19 cellular contexts compared by ENCODE assay signal in genomic region chr18:45046226-45046625, GRCh38.
"Had no signal": no experiment of that assay in that cellular context is flagged by ENCODE, and none has a peak within 500 bp of the region (broad histone marks: within the 10 kb centered on the region; RNA-seq: fewer than 3 reads in every experiment).

No MANE protein-coding gene starts in this region.

- H3K27me3 Mint-ChIP-seq: activated naive CD4-positive, alpha-beta T cell treated with anti-CD3 and anti-CD28 coated beads, Interleukin-2, amount 10 ng/mL, durations not matched to agents 7 days and 5 days; naive thymus-derived CD4-positive, alpha-beta T cell had no signal

- H3K27ac Mint-ChIP-seq: activated naive CD4-positive, alpha-beta T cell treated with anti-CD3 and anti-CD28 coated beads, Interleukin-2, amount 10 ng/mL, durations not matched to agents 7 days and 5 days; immature natural killer cell; naive thymus-derived CD4-positive, alpha-beta T cell had no signal

- ATAC-seq: mucosa of descending colon; naive thymus-derived CD4-positive, alpha-beta T cell; right cardiac atrium had no signal

- H3K4me1 Mint-ChIP-seq: activated naive CD4-positive, alpha-beta T cell treated with anti-CD3 and anti-CD28 coated beads, Interleukin-2, amount 10 ng/mL, durations not matched to agents 7 days and 5 days; immature natural killer cell; naive thymus-derived CD4-positive, alpha-beta T cell had no signal

- H3K4me3 Mint-ChIP-seq: activated naive CD4-positive, alpha-beta T cell treated with anti-CD3 and anti-CD28 coated beads, Interleukin-2, amount 10 ng/mL, durations not matched to agents 7 days and 5 days; immature natural killer cell; naive thymus-derived CD4-positive, alpha-beta T cell had no signal

- H3K9me3 Mint-ChIP-seq: activated naive CD4-positive, alpha-beta T cell treated with anti-CD3 and anti-CD28 coated beads, Interleukin-2, amount 10 ng/mL, durations not matched to agents 7 days and 5 days had no signal

- DNase-seq: activated CD4-positive, alpha-beta T cell treated with anti-CD3 and anti-CD28 coated beads for 1 hour; activated CD8-positive, alpha-beta memory T cell treated with anti-CD3 and anti-CD28 coated beads for 24 hours; activated CD8-positive, alpha-beta memory T cell treated with anti-CD3 and anti-CD28 coated beads, Interleukin-2, amount 50 U/mL, for 48 hours; activated effector memory CD4-positive, alpha-beta T cell treated with Interleukin-2 at 50 U/mL for 16 hours; activated naive CD4-positive, alpha-beta T cell treated with anti-CD3 and anti-CD28 coated beads, Interleukin-2, amount 10 ng/mL, durations not matched to agents 7 days and 5 days; activated T-cell treated with anti-CD3 and anti-CD28 coated beads, Interleukin-2, amount 50 U/mL, for 48 hours; aorta; dermis blood vessel endothelial cell; effector memory CD4-positive, alpha-beta T cell; esophagus squamous epithelium; immature natural killer cell; mesenchymal stem cell; mucosa of descending colon; naive thymus-derived CD4-positive, alpha-beta T cell; stimulated activated CD4-positive, alpha-beta T cell treated with anti-CD3 and anti-CD28 coated beads, Interleukin-4, amount 100 ng/mL, for 1 hour; stomach; T-helper 2 cell; WERI-Rb-1 had no signal

- H3K36me3 Mint-ChIP-seq: activated naive CD4-positive, alpha-beta T cell treated with anti-CD3 and anti-CD28 coated beads, Interleukin-2, amount 10 ng/mL, durations not matched to agents 7 days and 5 days; naive thymus-derived CD4-positive, alpha-beta T cell had no signal
